24 cellular contexts compared by ENCODE assay signal in the genomic region with DNA sequence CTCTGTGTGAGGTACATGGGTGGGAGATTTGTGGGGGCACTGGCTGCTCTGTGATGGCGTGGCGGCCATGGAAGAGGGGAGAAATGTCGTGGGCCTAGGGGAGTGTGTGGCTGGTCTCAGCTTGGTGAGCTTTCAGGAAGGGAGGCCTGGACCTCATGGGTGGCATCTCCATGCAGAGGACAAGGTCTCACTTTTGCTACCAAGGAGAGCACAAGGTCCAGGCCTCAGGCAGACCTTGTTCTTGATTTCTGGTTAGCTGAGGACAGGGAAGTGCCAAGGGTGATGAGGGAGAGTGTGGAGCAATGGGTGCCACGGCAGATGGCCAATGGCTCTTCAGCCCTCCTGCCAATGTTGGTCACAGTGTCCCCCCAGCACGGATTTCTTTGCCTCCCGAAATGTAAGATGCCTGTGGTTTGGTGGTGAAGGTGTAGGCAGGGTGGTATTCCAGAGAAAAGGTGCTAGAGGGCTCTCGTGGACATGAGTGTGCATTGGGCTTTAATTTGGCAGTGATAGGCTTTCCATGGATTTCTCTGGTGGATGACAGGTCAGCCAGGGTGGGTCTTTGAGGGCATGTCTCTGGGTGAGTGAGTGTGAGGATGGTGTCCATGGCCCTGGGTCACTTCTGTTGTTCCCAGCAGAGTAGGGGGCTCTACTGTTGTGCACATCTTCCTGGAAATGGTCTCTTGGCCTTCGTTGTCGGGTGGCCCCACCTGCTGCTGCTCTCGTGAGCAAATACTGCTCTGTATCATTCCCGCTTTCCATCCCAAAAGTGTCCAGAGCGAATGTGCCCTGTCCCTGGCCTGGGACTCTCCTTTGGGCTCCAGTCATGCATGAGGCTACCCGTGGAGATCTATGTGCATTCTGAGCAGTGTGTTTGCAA.
DNase-seq lines count a peak whose midpoint lies in the region; ATAC-seq, FAIRE-seq and TF ChIP-seq lines count a peak whose summit lies in the region.
"Had no signal": no experiment of that assay in that cellular context is flagged by ENCODE, and none has a peak within 500 bp of the region (broad histone marks: within the 10 kb centered on the region; RNA-seq: fewer than 3 reads in every experiment).

No MANE protein-coding gene starts in this region.

- ATAC-seq in GM12878: no peak
- no peak for ATAC-seq in memory B cell (ENCODE audit: low read depth)
- no peak for ATAC-seq in activated T-cell treated with anti-CD3 and anti-CD28 coated beads, Interleukin-2, amount 50 U/mL, for 72 hours (replicated peaks in 1 of 2)
- no peak for ATAC-seq in GM21737 (IDR thresholded peaks at IDR 0.05; ENCODE audit: unreplicated experiment)
- ATAC-seq: activated CD8-positive, alpha-beta memory T cell treated with anti-CD3 and anti-CD28 coated beads, Interleukin-2, amount 10 ng/mL, durations not matched to agents 7 days and 5 days; left lung; right cardiac atrium had no signal

- no peak overlapping the region for H3K9ac ChIP-seq in GM12878 (ENCODE audit: control insufficient read depth, insufficient read depth, low read length)
- no peak overlapping the region for H3K9ac ChIP-seq in skeletal muscle tissue (ENCODE audit: low read depth in 1 of 3, low read length in 3 of 3)

- no peaks in the 10 kb centered on the region for H3K79me2 ChIP-seq in GM12878 (ENCODE audit: control insufficient read depth, insufficient read depth, low read length)

- TF ChIP-seq EP300 in GM12878 (IDR thresholded peaks at IDR 0.05; ENCODE audit: borderline replicate concordance in 1 of 2, control insufficient read depth in 1 of 2, low read depth in 2 of 2, low read length in 2 of 2): no peak

- CTCF ChIA-PET in CD8-positive, alpha-beta memory T cell (lab: Charles Lee): no interaction called here
- CTCF ChIA-PET in GM12878 (lab: Yijun Ruan, JAX): no interaction called here
- CTCF ChIA-PET in activated naive CD4-positive, alpha-beta T cell treated with anti-CD3 and anti-CD28 coated beads, Interleukin-2, amount 10 ng/mL, durations not matched to agents 7 days and 5 days (lab: Charles Lee): no interaction called here

- H3K27ac Mint-ChIP-seq in CD8-positive, alpha-beta memory T cell: no peak overlapping the region
- peak overlapping the region; percentile 72 for H3K27ac Mint-ChIP-seq in memory B cell
- no peak overlapping the region for H3K27ac Mint-ChIP-seq in activated T-cell treated with anti-CD3 and anti-CD28 coated beads, Interleukin-2, amount 50 U/mL, for 72 hours
- no peak overlapping the region for H3K27ac Mint-ChIP-seq in activated naive CD4-positive, alpha-beta T cell treated with anti-CD3 and anti-CD28 coated beads, Interleukin-2, amount 10 ng/mL, durations not matched to agents 7 days and 5 days
- H3K27ac Mint-ChIP-seq: activated CD4-positive, alpha-beta T cell treated with anti-CD3 and anti-CD28 coated beads, Interleukin-2, amount 10 ng/mL, durations not matched to agents 24 days and 14 days; activated CD8-positive, alpha-beta memory T cell treated with anti-CD3 and anti-CD28 coated beads, Interleukin-2, amount 10 ng/mL, durations not matched to agents 7 days and 5 days; activated naive CD8-positive, alpha-beta T cell; activated T-helper 1 cell treated with anti-CD3 and anti-CD28 coated beads, Interleukin-12 subunit alpha, Interleukin-12 subunit beta, Interleukin-2, Interleukin-4 antibody, amounts not matched to agents 30 ng/mL and 10 ng/mL and 1 ng/mL, durations not matched to agents 14 hours and 24 hours and 36 hours; nephron had no signal

- no peaks in the 10 kb centered on the region for H3K4me1 Mint-ChIP-seq in CD8-positive, alpha-beta memory T cell
- no peaks in the 10 kb centered on the region for H3K4me1 Mint-ChIP-seq in memory B cell
- H3K4me1 Mint-ChIP-seq in activated T-cell treated with anti-CD3 and anti-CD28 coated beads, Interleukin-2, amount 50 U/mL, for 72 hours (ENCODE audit: low read depth): no peaks in the 10 kb centered on the region
- H3K4me1 Mint-ChIP-seq in activated naive CD4-positive, alpha-beta T cell treated with anti-CD3 and anti-CD28 coated beads, Interleukin-2, amount 10 ng/mL, durations not matched to agents 7 days and 5 days: no peaks in the 10 kb centered on the region
- H3K4me1 Mint-ChIP-seq: activated CD4-positive, alpha-beta T cell treated with anti-CD3 and anti-CD28 coated beads, Interleukin-2, amount 10 ng/mL, durations not matched to agents 24 days and 14 days; activated CD8-positive, alpha-beta memory T cell treated with anti-CD3 and anti-CD28 coated beads, Interleukin-2, amount 10 ng/mL, durations not matched to agents 7 days and 5 days; nephron had no signal

- FAIRE-seq in GM12878 (lab: Jason Lieb, UNC): no peak

- H3K4me1 ChIP-seq in CD8-positive, alpha-beta memory T cell (ENCODE audit: insufficient read depth, low read length): no peaks in the 10 kb centered on the region
- H3K4me1 ChIP-seq in GM12878 (ENCODE audit: control insufficient read depth, insufficient read depth, low read length): no peaks in the 10 kb centered on the region
- no peaks in the 10 kb centered on the region for H3K4me1 ChIP-seq in skeletal muscle tissue (ENCODE audit: control insufficient read depth in 3 of 3, insufficient read depth in 3 of 3, low read length in 3 of 3)
- H3K4me1 ChIP-seq: esophagus muscularis mucosa, left lung had no signal

- RAD21 ChIA-PET in GM12878 (lab: Charles Lee; ENCODE audit: unreplicated experiment): no interaction called here

- in situ Hi-C loops in GM12878 (cut with MboI): no loop called here

- no peaks in the 10 kb centered on the region for H3K27me3 ChIP-seq in CD8-positive, alpha-beta memory T cell (ENCODE audit: insufficient read depth, low read length, poor library complexity, severe bottlenecking)
- H3K27me3 ChIP-seq in GM12878 (replicated peaks in 1 of 2; ENCODE audit: control insufficient read depth in 2 of 2, insufficient read depth in 2 of 2, low read length in 1 of 2) (no peaks in the 10 kb centered on the region), skeletal muscle tissue (ENCODE audit: control insufficient read depth in 3 of 3, insufficient read depth in 3 of 3, low read length in 3 of 3) (no peaks in the 10 kb centered on the region)
- H3K27me3 ChIP-seq: esophagus muscularis mucosa, left lung, ovary had no signal

- H3K4me3 Mint-ChIP-seq in CD8-positive, alpha-beta memory T cell: peak overlapping the region in 1 of 7 donors; percentile 8
- H3K4me3 Mint-ChIP-seq in memory B cell: no peak overlapping the region
- H3K4me3 Mint-ChIP-seq in activated T-cell treated with anti-CD3 and anti-CD28 coated beads, Interleukin-2, amount 50 U/mL, for 72 hours: no peak overlapping the region
- H3K4me3 Mint-ChIP-seq in activated naive CD4-positive, alpha-beta T cell treated with anti-CD3 and anti-CD28 coated beads, Interleukin-2, amount 10 ng/mL, durations not matched to agents 7 days and 5 days: no peak overlapping the region
- H3K4me3 Mint-ChIP-seq: activated CD4-positive, alpha-beta T cell treated with anti-CD3 and anti-CD28 coated beads, Interleukin-2, amount 10 ng/mL, durations not matched to agents 24 days and 14 days; activated CD8-positive, alpha-beta memory T cell treated with anti-CD3 and anti-CD28 coated beads, Interleukin-2, amount 10 ng/mL, durations not matched to agents 7 days and 5 days; activated naive CD8-positive, alpha-beta T cell; activated T-helper 1 cell treated with anti-CD3 and anti-CD28 coated beads, Interleukin-12 subunit alpha, Interleukin-12 subunit beta, Interleukin-2, Interleukin-4 antibody, amounts not matched to agents 30 ng/mL and 10 ng/mL and 1 ng/mL, durations not matched to agents 14 hours and 24 hours and 36 hours; nephron had no signal

- DNase-seq in CD8-positive, alpha-beta memory T cell: peak in 1 of 5 donors; percentile 26
- no peak for DNase-seq in GM12878 (ENCODE audit: low read depth, low spot score)
- DNase-seq in memory B cell (ENCODE audit: low spot score in 2 of 2): no peak
- no peak for DNase-seq in activated T-cell treated with anti-CD3 and anti-CD28 coated beads, Interleukin-2, amount 50 U/mL, for 72 hours
- no peak for DNase-seq in activated naive CD4-positive, alpha-beta T cell treated with anti-CD3 and anti-CD28 coated beads, Interleukin-2, amount 10 ng/mL, durations not matched to agents 7 days and 5 days
- DNase-seq: activated CD4-positive, alpha-beta T cell treated with anti-CD3 and anti-CD28 coated beads, Interleukin-2, amount 10 ng/mL, durations not matched to agents 24 days and 14 days; activated CD8-positive, alpha-beta memory T cell treated with anti-CD3 and anti-CD28 coated beads, Interleukin-2, amount 10 ng/mL, durations not matched to agents 7 days and 5 days; effector memory CD4-positive, alpha-beta T cell; foreskin melanocyte; hippocampal formation; IMR-90; left lung; NCI-H1048; NCI-H187 treated with DMSO at 0.1 percent for 48 hours; NCI-H526; right cardiac atrium had no signal

- TF ChIP-seq RAD21 in GM12878 (IDR thresholded peaks at IDR 0.05; ENCODE audit: insufficient read depth, low read depth, low read length): no peak

- intact Hi-C loops in GM12878 (cut with micrococcal nuclease; ENCODE audit: unreplicated experiment): no loop called here

- peaks cover 93% of the 10 kb centered on the region for H3K36me3 ChIP-seq in CD8-positive, alpha-beta memory T cell (ENCODE audit: insufficient read depth, low read length)
- H3K36me3 ChIP-seq in GM12878 (ENCODE audit: control insufficient read depth in 2 of 2, insufficient read depth in 2 of 2, low read length in 1 of 2): peaks cover 0 to 4% of the 10 kb centered on the region in 2 experiments; a peak in 2 of 4 replicates
- peaks cover 99 to 100% (median 99%) of the 10 kb centered on the region in 3 donors for H3K36me3 ChIP-seq in skeletal muscle tissue (ENCODE audit: control insufficient read depth in 3 of 3, insufficient read depth in 3 of 3, low read length in 3 of 3)

- TF ChIP-seq CTCF in GM12878 (IDR thresholded peaks at IDR 0.05 in 2 of 3, conservative IDR thresholded peaks at IDR 0.05 in 1 of 3; ENCODE audit: control insufficient read depth in 2 of 3, extremely low read depth in 1 of 3, insufficient read depth in 1 of 3, low read depth in 3 of 3, low read length in 3 of 3): no peak

- WGBS in GM12878 (ENCODE audit: insufficient coverage, insufficient replicate concordance, low lambda C conversion rate, missing lambda C conversion rate): 41% methylated on average over 13 of the region's 13 CpGs

- TF ChIP-seq POLR2A in GM12878 (IDR thresholded peaks at IDR 0.05; ENCODE audit: low read depth, low read length): no peak

- peaks cover 100% of the 10 kb centered on the region for H3K9me3 ChIP-seq in CD8-positive, alpha-beta memory T cell (ENCODE audit: low read length)
- H3K9me3 ChIP-seq in GM12878 (replicated peaks; ENCODE audit: control insufficient read depth, insufficient read depth, low read length): peaks cover 74% of the 10 kb centered on the region
- H3K9me3 ChIP-seq in skeletal muscle tissue (ENCODE audit: control insufficient read depth in 3 of 3, low read length in 3 of 3): peaks cover 90 to 99% (median 95%) of the 10 kb centered on the region in 3 donors

- SMC1A ChIA-PET in GM12878 (lab: Charles Lee; ENCODE audit: uncharacterized antibody, unreplicated experiment): no interaction called here

- H3K4me3 ChIP-seq in CD8-positive, alpha-beta memory T cell (ENCODE audit: low read length): peak overlapping the region; percentile 35
- no peak overlapping the region for H3K4me3 ChIP-seq in GM12878
- peak overlapping the region; percentile 29 to 49 (median 40) for H3K4me3 ChIP-seq in skeletal muscle tissue (ENCODE audit: low read length in 3 of 3)
- H3K4me3 ChIP-seq: esophagus muscularis mucosa, left lung, ovary had no signal

- peaks cover 78 to 99% (median 99%) of the 10 kb centered on the region in 3 donors for H3K36me3 Mint-ChIP-seq in CD8-positive, alpha-beta memory T cell
- peaks cover 86% of the 10 kb centered on the region for H3K36me3 Mint-ChIP-seq in memory B cell
- peaks cover 90 to 94% of the 10 kb centered on the region in 2 donors for H3K36me3 Mint-ChIP-seq in activated T-cell treated with anti-CD3 and anti-CD28 coated beads, Interleukin-2, amount 50 U/mL, for 72 hours (ENCODE audit: insufficient read depth in 2 of 2)
- H3K36me3 Mint-ChIP-seq in activated naive CD4-positive, alpha-beta T cell treated with anti-CD3 and anti-CD28 coated beads, Interleukin-2, amount 10 ng/mL, durations not matched to agents 7 days and 5 days: peaks cover 94% of the 10 kb centered on the region

- no peak overlapping the region for H3K27ac ChIP-seq in CD8-positive, alpha-beta memory T cell (ENCODE audit: low read depth, low read length)
- H3K27ac ChIP-seq in GM12878 (ENCODE audit: control insufficient read depth, insufficient read depth) (no peak overlapping the region), skeletal muscle tissue (ENCODE audit: low read depth, low read length) (no peak overlapping the region)
- H3K27ac ChIP-seq: C4-2B, esophagus muscularis mucosa, left lung, ovary had no signal

- BruUV-seq in GM12878 (replicated peaks; lab: Mats Ljungman, UMichigan): no TSS peak

- POLR2A ChIA-PET in CD8-positive, alpha-beta memory T cell (lab: Charles Lee): no interaction called here
- POLR2A ChIA-PET in GM12878 (lab: Charles Lee): no interaction called here

- no peak overlapping the region for H3K4me2 ChIP-seq in GM12878 (ENCODE audit: control insufficient read depth, insufficient read depth)

- H3K9me3 Mint-ChIP-seq in CD8-positive, alpha-beta memory T cell: peaks cover 51 to 100% (median 99%) of the 10 kb centered on the region in 5 donors
- H3K9me3 Mint-ChIP-seq in memory B cell: peaks cover 48% of the 10 kb centered on the region
- H3K9me3 Mint-ChIP-seq in activated T-cell treated with anti-CD3 and anti-CD28 coated beads, Interleukin-2, amount 50 U/mL, for 72 hours: peaks cover 29 to 77% of the 10 kb centered on the region in 2 donors
- H3K9me3 Mint-ChIP-seq in activated naive CD4-positive, alpha-beta T cell treated with anti-CD3 and anti-CD28 coated beads, Interleukin-2, amount 10 ng/mL, durations not matched to agents 7 days and 5 days: peaks cover 95% of the 10 kb centered on the region

- H4K20me1 ChIP-seq in GM12878 (ENCODE audit: control insufficient read depth, insufficient read depth): no peaks in the 10 kb centered on the region

- no peaks in the 10 kb centered on the region for H3K27me3 Mint-ChIP-seq in CD8-positive, alpha-beta memory T cell
- H3K27me3 Mint-ChIP-seq in memory B cell: no peaks in the 10 kb centered on the region
- H3K27me3 Mint-ChIP-seq in activated T-cell treated with anti-CD3 and anti-CD28 coated beads, Interleukin-2, amount 50 U/mL, for 72 hours (ENCODE audit: low read depth): no peaks in the 10 kb centered on the region
- H3K27me3 Mint-ChIP-seq in activated naive CD4-positive, alpha-beta T cell treated with anti-CD3 and anti-CD28 coated beads, Interleukin-2, amount 10 ng/mL, durations not matched to agents 7 days and 5 days: no peaks in the 10 kb centered on the region
- H3K27me3 Mint-ChIP-seq: activated CD4-positive, alpha-beta T cell treated with anti-CD3 and anti-CD28 coated beads, Interleukin-2, amount 10 ng/mL, durations not matched to agents 24 days and 14 days; activated CD8-positive, alpha-beta memory T cell treated with anti-CD3 and anti-CD28 coated beads, Interleukin-2, amount 10 ng/mL, durations not matched to agents 7 days and 5 days; activated naive CD8-positive, alpha-beta T cell had no signal

- no peak overlapping the region for H2AFZ ChIP-seq in GM12878 (ENCODE audit: control insufficient read depth, low read depth, low read length)
